In genomic region chr15:29774900-29775299, GRCh38 we compare ENCODE assay signal across 14 cellular contexts. TPM values are rescaled to one million over a fixed set of nuclear protein-coding genes. Genes with fewer than 3 reads are reported as not detected.
DNase-seq lines count a peak whose midpoint lies in the region; ATAC-seq and TF ChIP-seq lines count a peak whose summit lies in the region.
"Had no signal": no experiment of that assay in that cellular context is flagged by ENCODE, and none has a peak within 500 bp of the region (broad histone marks: within the 10 kb centered on the region; RNA-seq: fewer than 3 reads in every experiment).

No MANE protein-coding gene starts in this region.

- peak; percentile 79 for ATAC-seq in HCT116
- no peak for ATAC-seq in stimulated activated naive CD8-positive, alpha-beta T cell treated with anti-CD3 and anti-CD28 coated beads, Interleukin-15, Interleukin-2, amounts not matched to agents 100 U/mL and 50 U/mL, for 24 hours
- no peak for ATAC-seq in GM19452 (IDR thresholded peaks at IDR 0.05; ENCODE audit: unreplicated experiment)
- ATAC-seq: natural killer cell treated with Interleukin-12 subunit alpha and Interleukin-12 subunit beta and Interleukin-15 and Interleukin-18, amount 100 ng/mL, for 72 hours had no signal

- no peak for TF ChIP-seq CTCF in HCT116 (IDR thresholded peaks at IDR 0.05 in 2 of 3, conservative IDR thresholded peaks at IDR 0.05 in 1 of 3; ENCODE audit: borderline replicate concordance in 1 of 3, insufficient read depth in 1 of 3, low read depth in 2 of 3, low read length in 2 of 3)
- TF ChIP-seq CTCF in SK-N-SH (IDR thresholded peaks at IDR 0.05): no peak
- TF ChIP-seq CTCF in smooth muscle cell (IDR thresholded peaks at IDR 0.05; ENCODE audit: borderline replicate concordance, insufficient read depth, poor library complexity, severe bottlenecking): no peak
- no peak for TF ChIP-seq CTCF in MM.1S (IDR thresholded peaks at IDR 0.05; ENCODE audit: low read length)

- no TSS peak for BruUV-seq in HCT116 (replicated peaks; lab: Mats Ljungman, UMichigan)

- TF ChIP-seq POLR2A in HCT116 (IDR thresholded peaks at IDR 0.05; ENCODE audit: borderline replicate concordance, extremely low read depth, insufficient read depth, insufficient read length): no peak

- H3F3A ChIP-seq in SK-N-SH (replicated peaks; ENCODE audit: insufficient read depth) (peaks cover 9% of the 10 kb centered on the region), smooth muscle cell (ENCODE audit: low read depth) (no peaks in the 10 kb centered on the region), MM.1S (ENCODE audit: insufficient read depth, low read length) (no peaks in the 10 kb centered on the region)

- no peaks in the 10 kb centered on the region for H3K9me2 ChIP-seq in HCT116 (ENCODE audit: insufficient read depth)
- no peaks in the 10 kb centered on the region for H3K9me2 ChIP-seq in SK-N-SH
- H3K9me2 ChIP-seq in MM.1S (replicated peaks; ENCODE audit: insufficient read depth, low read length): no peaks in the 10 kb centered on the region

- no peak overlapping the region for H3K4me3 ChIP-seq in HCT116 (replicated peaks in 1 of 2; ENCODE audit: low read depth in 1 of 2, low read length in 2 of 2)
- H3K4me3 ChIP-seq in SK-N-SH (ENCODE audit: low read depth in 2 of 2, low read length in 1 of 2): no peak overlapping the region
- no peak overlapping the region for H3K4me3 ChIP-seq in smooth muscle cell
- no peak overlapping the region for H3K4me3 ChIP-seq in MM.1S (ENCODE audit: low read length)
- H3K4me3 ChIP-seq: tibial artery had no signal

- H3K27me3 ChIP-seq in HCT116 (ENCODE audit: insufficient read depth, low read length) (no peaks in the 10 kb centered on the region), SK-N-SH (ENCODE audit: insufficient read depth) (no peaks in the 10 kb centered on the region), smooth muscle cell (ENCODE audit: low read depth) (no peaks in the 10 kb centered on the region), MM.1S (replicated peaks; ENCODE audit: insufficient read depth, low read length) (no peaks in the 10 kb centered on the region)
- H3K27me3 ChIP-seq: tibial artery had no signal

- H3K36me3 ChIP-seq in HCT116 (ENCODE audit: control insufficient read depth in 1 of 2, insufficient read depth in 2 of 2, low read length in 2 of 2) (peaks cover under 1 to 5% of the 10 kb centered on the region in 2 experiments; a peak in 3 of 4 replicates), SK-N-SH (replicated peaks in 1 of 2; ENCODE audit: control insufficient read depth in 1 of 2, insufficient read depth in 2 of 2, low read length in 1 of 2) (peaks cover 4 to 9% of the 10 kb centered on the region in 2 experiments), smooth muscle cell (ENCODE audit: low read depth) (peaks cover 1% of the 10 kb centered on the region), MM.1S (replicated peaks; ENCODE audit: insufficient read depth, low read length) (no peaks in the 10 kb centered on the region)

- RAD21 ChIA-PET in HCT116 (lab: Charles Lee; ENCODE audit: low non-redundant PET in 1 of 2, low total read pairs in 2 of 2, uncharacterized antibody in 2 of 2, unreplicated experiment in 2 of 2): no interaction called here

- no peak for TF ChIP-seq RAD21 in HCT116 (IDR thresholded peaks at IDR 0.05; ENCODE audit: low read depth)
- TF ChIP-seq RAD21 in SK-N-SH (IDR thresholded peaks at IDR 0.05; ENCODE audit: low read length): no peak

- H3K27ac ChIP-seq in HCT116 (ENCODE audit: low read depth, low read length): no peak overlapping the region
- peak overlapping the region in 1 of 2 experiments; percentile 10; a peak in 1 of 4 replicates for H3K27ac ChIP-seq in SK-N-SH (ENCODE audit: low read depth in 2 of 2, low read length in 1 of 2)
- peak overlapping the region; percentile 28 for H3K27ac ChIP-seq in smooth muscle cell (ENCODE audit: low read depth)
- H3K27ac ChIP-seq in MM.1S (ENCODE audit: low read length): no peak overlapping the region
- H3K27ac ChIP-seq: tibial artery had no signal

- H3K4me2 ChIP-seq in HCT116 (ENCODE audit: low read length): peak overlapping the region; percentile 4
- no peak overlapping the region for H3K4me2 ChIP-seq in SK-N-SH
- H3K4me2 ChIP-seq in smooth muscle cell: no peak overlapping the region
- H3K4me2 ChIP-seq in MM.1S (ENCODE audit: low read depth, low read length): no peak overlapping the region

- TF ChIP-seq EP300 in SK-N-SH (IDR thresholded peaks at IDR 0.05; ENCODE audit: borderline replicate concordance in 1 of 2, low read depth in 1 of 2, low read length in 1 of 2): no peak

- H3K9me3 ChIP-seq in HCT116 (ENCODE audit: control insufficient read depth in 1 of 2, insufficient read depth in 1 of 2, low read depth in 1 of 2, low read length in 2 of 2) (no peaks in the 10 kb centered on the region), SK-N-SH (no peaks in the 10 kb centered on the region), smooth muscle cell (replicated peaks; ENCODE audit: low read depth) (no peaks in the 10 kb centered on the region), MM.1S (replicated peaks; ENCODE audit: insufficient read depth, low read length) (no peaks in the 10 kb centered on the region)
- H3K9me3 ChIP-seq: tibial artery had no signal

- H3K79me2 ChIP-seq in HCT116 (ENCODE audit: insufficient read depth, low read length) (peaks cover 77% of the 10 kb centered on the region), SK-N-SH (ENCODE audit: insufficient read depth) (peaks cover 81% of the 10 kb centered on the region), smooth muscle cell (ENCODE audit: low read depth) (peaks cover 77% of the 10 kb centered on the region), MM.1S (ENCODE audit: low read length) (no peaks in the 10 kb centered on the region)

- intact Hi-C loops in HCT116 (cut with micrococcal nuclease): loop anchor here (1.0 kb wide), 1 partner anchor 46 kb away; no protein-coding TSS in a partner anchor

- POLR2A ChIA-PET in HCT116 (lab: Charles Lee) (no interaction called here), SK-N-SH (lab: Yijun Ruan, JAX) (no interaction called here)

- DNase-seq in HCT116 (ENCODE audit: low read depth, low spot score) (peak; percentile 54), SK-N-SH (no peak), fibroblast of gingiva (ENCODE audit: low read depth) (peak; percentile 60), smooth muscle cell (lab: John Stamatoyannopoulos, UW; ENCODE audit: unreplicated experiment) (no peak), SK-N-DZ (ENCODE audit: low spot score) (no peak), MM.1S (no peak)
- no peak for DNase-seq in stimulated activated naive CD8-positive, alpha-beta T cell treated with anti-CD3 and anti-CD28 coated beads, Interleukin-15, Interleukin-2, amounts not matched to agents 100 U/mL and 50 U/mL, for 24 hours
- DNase-seq: activated CD4-positive, alpha-beta memory T cell treated with anti-CD3 and anti-CD28 coated beads, Interleukin-2, amount 10 ng/mL, durations not matched to agents 7 days and 5 days; activated naive CD4-positive, alpha-beta T cell; NCI-H2227 treated with DMSO at 0.1 percent for 48 hours; OCI-M1; tibial artery had no signal

- H3K9ac ChIP-seq in HCT116 (ENCODE audit: low read length) (no peak overlapping the region), SK-N-SH (no peak overlapping the region), smooth muscle cell (ENCODE audit: low read depth) (no peak overlapping the region), MM.1S (ENCODE audit: low read length) (no peak overlapping the region)

- H3K4me1 ChIP-seq in HCT116 (ENCODE audit: control insufficient read depth in 1 of 2, insufficient read depth in 2 of 2, low read length in 2 of 2): peaks cover 3 to 26% of the 10 kb centered on the region in 2 experiments; a peak in 3 of 4 replicates
- peaks cover 0 to 5% of the 10 kb centered on the region in 2 experiments; a peak in 1 of 4 replicates for H3K4me1 ChIP-seq in SK-N-SH (ENCODE audit: control insufficient read depth in 1 of 2, insufficient read depth in 2 of 2, low read depth in 1 of 2, low read length in 1 of 2)
- H3K4me1 ChIP-seq in smooth muscle cell (ENCODE audit: low read depth): peaks cover 3% of the 10 kb centered on the region
- no peaks in the 10 kb centered on the region for H3K4me1 ChIP-seq in MM.1S (ENCODE audit: low read length)

- CTCF ChIA-PET in HCT116 (lab: Charles Lee): no interaction called here
- CTCF ChIA-PET in SK-N-SH (lab: Yijun Ruan, JAX): no interaction called here

- no peak overlapping the region for H2AFZ ChIP-seq in HCT116 (ENCODE audit: low read depth, low read length, poor library complexity, severe bottlenecking)
- H2AFZ ChIP-seq in SK-N-SH (ENCODE audit: low read depth): no peak overlapping the region
- no peak overlapping the region for H2AFZ ChIP-seq in smooth muscle cell (ENCODE audit: low read depth)
- H2AFZ ChIP-seq in MM.1S (ENCODE audit: low read length): no peak overlapping the region

- H4K20me1 ChIP-seq in HCT116 (ENCODE audit: insufficient read depth) (peaks cover 8% of the 10 kb centered on the region; the same call in 1 of the 2 replicates), SK-N-SH (ENCODE audit: insufficient read depth) (peaks cover 16% of the 10 kb centered on the region; the same call in 1 of the 2 replicates), smooth muscle cell (ENCODE audit: low read depth) (peaks cover 85% of the 10 kb centered on the region), MM.1S (ENCODE audit: insufficient read depth, low read length) (no peaks in the 10 kb centered on the region)

- 53% methylated on average over 6 of the region's 6 CpGs for WGBS in SK-N-SH (ENCODE audit: low lambda C conversion rate)
- 58% methylated on average over 6 of the region's 6 CpGs for WGBS in smooth muscle cell (ENCODE audit: low lambda C conversion rate)

TF ChIP-seq in HCT116, 20 proteins besides CTCF, POLR2A, EP300 and RAD21 (continues in another document):
- TF ChIP-seq SP1 (IDR thresholded peaks at IDR 0.05; ENCODE audit: low read depth): peak; percentile 38; the same call in 1 of the 2 replicates
- TF ChIP-seq YY1 (IDR thresholded peaks at IDR 0.05; ENCODE audit: extremely low read depth, insufficient replicate concordance, low read depth, low read length): no peak
- TF ChIP-seq SRF (IDR thresholded peaks at IDR 0.05; ENCODE audit: low read depth): no peak
- no peak for TF ChIP-seq FOSL1 (IDR thresholded peaks at IDR 0.05; ENCODE audit: low read depth)

TF ChIP-seq in SK-N-SH, 30 proteins besides CTCF, POLR2A, EP300 and RAD21 (continues in another document):
- TF ChIP-seq FOSL2 (IDR thresholded peaks at IDR 0.05; ENCODE audit: borderline replicate concordance, low read depth) (peak; percentile 50; the same call in 1 of the 2 replicates), CHD2 (IDR thresholded peaks at IDR 0.05; ENCODE audit: low read length, partially characterized antibody) (no peak)

RNA-seq across cellular contexts. Expression of gene TJP1, which starts 47.4 kb away (rescaled TPM):
- total RNA-seq in HCT116 (2021; ENCODE audit: unreplicated experiment) (83.6 TPM), smooth muscle cell (73.1 and 89.6 TPM in 2 replicates)
- 34.7 and 39.7 TPM in 2 replicates for polyA plus RNA-seq in HCT116 (2012)
- polyA plus RNA-seq in SK-N-SH (2012; rRNA removed) (17.5 and 23.7 TPM in 2 replicates), smooth muscle cell (28.4 and 48.0 TPM in 2 replicates)
- polyA plus RNA-seq in SK-N-SH (2012; cell fraction: cytosol; rRNA removed): 19.8 and 19.9 TPM in 2 replicates
- 15.4 and 26.0 TPM in 2 replicates for polyA plus RNA-seq in SK-N-SH (2012; cell fraction: nucleus; rRNA removed)
- 11.2 and 12.7 TPM in 2 replicates for polyA plus RNA-seq in SK-N-DZ (2014; cell fraction: cytosol; rRNA removed)
- 8.0 and 10.0 TPM in 2 replicates for polyA plus RNA-seq in SK-N-DZ (2014; cell fraction: nucleus; rRNA removed)
- total RNA-seq: activated CD4-positive, alpha-beta memory T cell treated with anti-CD3 and anti-CD28 coated beads, Interleukin-2, amount 10 ng/mL, durations not matched to agents 7 days and 5 days had no signal

Comparison
In these comparisons a context has a peak if more than half of its experiments do, and no peak if none do; other contexts are left out.
1. DNase-seq: peak in HCT116 (single experiment) and fibroblast of gingiva (single experiment); none in SK-N-SH (single experiment), smooth muscle cell (single experiment), SK-N-DZ (single experiment), stimulated activated naive CD8-positive, alpha-beta T cell treated with anti-CD3 and anti-CD28 coated beads, Interleukin-15, Interleukin-2, amounts not matched to agents 100 U/mL and 50 U/mL, for 24 hours (single experiment) and MM.1S (single experiment).
2. Of the 11 proteins assayed by ChIP-seq in both SK-N-SH and HCT116: peak only in SK-N-SH: none; only in HCT116: JUND and POLR2AphosphoS5; in both: none; in neither: 9.